ENCODE assay signal across 12 cellular contexts in genomic region chr16:85583491-85584181, GRCh38. TPM values are rescaled to one million over a fixed set of nuclear protein-coding genes. Genes with fewer than 3 reads are reported as not detected.
DNase-seq lines count a peak whose midpoint lies in the region; ATAC-seq and TF ChIP-seq lines count a peak whose summit lies in the region.
"Had no signal": no experiment of that assay in that cellular context is flagged by ENCODE, and none has a peak within 500 bp of the region (broad histone marks: within the 10 kb centered on the region; RNA-seq: fewer than 3 reads in every experiment).

No MANE protein-coding gene starts in this region.

- peak overlapping the region; percentile 20 for H3K4me3 ChIP-seq in neural progenitor cell
- H3K4me3 ChIP-seq: gastrocnemius medialis, thoracic aorta had no signal

- ATAC-seq in left lobe of liver (no peak), GM21786 (IDR thresholded peaks at IDR 0.05; ENCODE audit: unreplicated experiment) (no peak), GM21576 (IDR thresholded peaks at IDR 0.05; ENCODE audit: unreplicated experiment) (no peak)
- ATAC-seq: gastrocnemius medialis had no signal

- no peaks in the 10 kb centered on the region for H3K36me3 Mint-ChIP-seq in neural progenitor cell

- H3K27me3 ChIP-seq in neural progenitor cell, result peaks cover 22% of the 10 kb centered on the region
- H3K27me3 ChIP-seq: gastrocnemius medialis had no signal

- no peak overlapping the region for H3K9ac ChIP-seq in neural progenitor cell

- TF ChIP-seq CTCF in neural progenitor cell (IDR thresholded peaks at IDR 0.05), result no peak

- no peak overlapping the region for H3K27ac ChIP-seq in neural progenitor cell
- H3K27ac ChIP-seq: gastrocnemius medialis, thoracic aorta had no signal

- H3K27me3 Mint-ChIP-seq in neural progenitor cell (ENCODE audit: insufficient read depth, low read depth), result peaks cover 38% of the 10 kb centered on the region

- peak overlapping the region; percentile 65 for H3K4me2 ChIP-seq in neural progenitor cell

- no peak overlapping the region for H2AFZ ChIP-seq in neural progenitor cell (replicated peaks)

- no peaks in the 10 kb centered on the region for H3K36me3 ChIP-seq in neural progenitor cell
- H3K36me3 ChIP-seq: gastrocnemius medialis, thoracic aorta had no signal

- peak overlapping the region; percentile 16 for H3K4me3 Mint-ChIP-seq in neural progenitor cell

- peak overlapping the region; percentile 77 for H3K27ac Mint-ChIP-seq in neural progenitor cell

- H3K9me3 ChIP-seq in neural progenitor cell (ENCODE audit: low read depth), result no peaks in the 10 kb centered on the region
- H3K9me3 ChIP-seq: gastrocnemius medialis, thoracic aorta had no signal

- H3F3A ChIP-seq in neural progenitor cell (ENCODE audit: low read depth), result peaks cover 83% of the 10 kb centered on the region

- H4K20me1 ChIP-seq in neural progenitor cell (ENCODE audit: low read depth), result peaks cover 33% of the 10 kb centered on the region

- H3K4me1 ChIP-seq in neural progenitor cell, result peaks cover 92% of the 10 kb centered on the region

- no peaks in the 10 kb centered on the region for H3K79me2 ChIP-seq in neural progenitor cell (ENCODE audit: low read depth)

- peaks cover 90% of the 10 kb centered on the region for H3K4me1 Mint-ChIP-seq in neural progenitor cell

- peak; percentile 94 for DNase-seq in COR-L47 (lab: John Stamatoyannopoulos, UW)
- DNase-seq in NCI-H2227 (lab: John Stamatoyannopoulos, UW; ENCODE audit: unreplicated experiment), result peak; percentile 74
- DNase-seq in dedifferentiated amniotic fluid mesenchymal stem cell (ENCODE audit: extremely low spot score), result peak; percentile 40
- peak; percentile 83 for DNase-seq in neural progenitor cell (ENCODE audit: low spot score)
- no peak for DNase-seq in left lobe of liver (ENCODE audit: low spot score)
- no peak for DNase-seq in DMS53 treated with DMSO at 0.1 percent for 48 hours (lab: John Stamatoyannopoulos, UW; ENCODE audit: unreplicated experiment)
- DNase-seq: activated effector memory CD4-positive, alpha-beta T cell treated with Interleukin-2 at 50 U/mL for 16 hours; gastrocnemius medialis; small intestine had no signal

- H3K9me3 Mint-ChIP-seq in neural progenitor cell, result peaks cover 5% of the 10 kb centered on the region

RNA-seq across cellular contexts. Expression of gene GSE1, which starts 29.5 kb away (rescaled TPM):
- total RNA-seq in neural progenitor cell (ENCODE audit: low replicate concordance) (7.7 and 20.4 TPM in 2 replicates), left lobe of liver (38.3 TPM)

Comparison
In these comparisons a context has a peak if more than half of its experiments do, and no peak if none do; other contexts are left out.
1. DNase-seq: peak in COR-L47 (single experiment), NCI-H2227 (single experiment), dedifferentiated amniotic fluid mesenchymal stem cell (single experiment) and neural progenitor cell (single experiment); none in left lobe of liver (single experiment) and DMS53 treated with DMSO at 0.1 percent for 48 hours (single experiment).